16 cellular contexts compared by ENCODE assay signal in the genomic region with DNA sequence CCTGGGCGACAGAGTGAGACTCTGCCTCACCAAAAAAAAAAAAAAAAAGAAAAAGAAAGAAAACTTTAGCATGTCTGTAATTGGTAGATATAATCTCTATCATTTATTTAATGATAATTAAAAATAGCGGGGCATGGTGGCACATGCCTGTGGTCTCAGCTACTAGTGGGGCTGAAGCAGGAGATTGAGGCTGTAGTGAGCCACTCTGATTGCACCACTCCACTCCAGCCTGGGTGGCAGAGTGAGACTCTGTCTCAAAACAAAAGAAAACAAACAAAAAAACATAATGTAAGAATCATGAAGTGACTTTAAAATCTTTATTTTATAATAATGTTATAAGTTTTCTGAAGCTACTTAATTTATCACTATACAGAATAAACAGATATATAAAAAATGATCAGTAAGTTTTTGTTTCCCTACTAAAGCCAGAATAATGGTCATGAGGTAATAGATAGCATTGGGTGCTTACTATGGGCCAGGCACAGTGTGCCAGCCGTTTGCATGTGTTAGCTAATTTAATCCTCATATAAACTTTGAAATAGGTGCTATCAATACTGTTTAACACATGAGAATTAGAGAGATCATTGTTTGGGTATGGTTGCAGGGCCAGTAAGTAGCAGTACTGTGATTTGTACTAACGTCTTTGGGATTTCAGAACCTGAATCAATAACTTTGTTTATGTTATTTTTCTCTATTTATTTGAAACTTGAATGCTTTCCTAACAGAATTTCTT. TPM values are rescaled to one million over a fixed set of nuclear protein-coding genes. Genes with fewer than 3 reads are reported as not detected.
DNase-seq lines count a peak whose midpoint lies in the region; ATAC-seq and TF ChIP-seq lines count a peak whose summit lies in the region.
"Had no signal": no experiment of that assay in that cellular context is flagged by ENCODE, and none has a peak within 500 bp of the region (broad histone marks: within the 10 kb centered on the region; RNA-seq: fewer than 3 reads in every experiment).

No MANE protein-coding gene starts in this region.

- peaks cover 16% of the 10 kb centered on the region for H3K4me1 Mint-ChIP-seq in activated T-helper 2 cell treated with anti-CD3 and anti-CD28 coated beads, Interferon-gamma antibody, Interleukin-2, Interleukin-4, amounts not matched to agents 10 μg/mL and 5 μg/mL and 100 μg/mL, durations not matched to agents 14 hours and 24 hours and 36 hours (ENCODE audit: low read depth)

- ATAC-seq in HG03442 (IDR thresholded peaks at IDR 0.05; ENCODE audit: unreplicated experiment): no peak

- H3K36me3 ChIP-seq in DOHH2 (ENCODE audit: control insufficient read depth, low read length) (peaks cover 3% of the 10 kb centered on the region; the same call in 1 of the 2 replicates), OCI-LY7 (ENCODE audit: insufficient read depth, low read length) (peaks cover 26% of the 10 kb centered on the region), skeletal muscle tissue (ENCODE audit: control insufficient read depth in 3 of 3, insufficient read depth in 3 of 3, low read length in 3 of 3) (no peaks in the 10 kb centered on the region)
- H3K36me3 ChIP-seq: Peyer's patch had no signal

- peaks cover 23% of the 10 kb centered on the region for H3F3A ChIP-seq in DOHH2 (ENCODE audit: control insufficient read depth, insufficient read depth)

- H3K9me2 ChIP-seq in DOHH2 (replicated peaks; ENCODE audit: control insufficient read depth, low read length) (no peaks in the 10 kb centered on the region), OCI-LY7 (ENCODE audit: insufficient read depth, low read length) (no peaks in the 10 kb centered on the region)

- DNase-seq in OCI-LY7 (ENCODE audit: low spot score): no peak
- DNase-seq in fibroblast of pulmonary artery (ENCODE audit: low read depth): peak; percentile 39
- DNase-seq in DMS 273 (lab: John Stamatoyannopoulos, UW; ENCODE audit: unreplicated experiment): no peak
- DNase-seq in ecto neural progenitor cell (ENCODE audit: low spot score): no peak
- DNase-seq in activated T-helper 2 cell treated with anti-CD3 and anti-CD28 coated beads, Interferon-gamma antibody, Interleukin-2, Interleukin-4, amounts not matched to agents 10 μg/mL and 5 μg/mL and 100 μg/mL, durations not matched to agents 14 hours and 24 hours and 36 hours (ENCODE audit: low spot score): no peak
- DNase-seq: anterior cingulate cortex; CD4-positive, alpha-beta T cell; erythroblast; GOT3; NCI-H2029; Peyer's patch; substantia nigra had no signal

- H3K4me1 ChIP-seq in DOHH2 (ENCODE audit: control insufficient read depth, low read length) (peaks cover 45% of the 10 kb centered on the region), OCI-LY7 (ENCODE audit: insufficient read depth, low read length, poor library complexity, severe bottlenecking) (peaks cover 22% of the 10 kb centered on the region), skeletal muscle tissue (ENCODE audit: control insufficient read depth in 3 of 3, insufficient read depth in 3 of 3, low read length in 3 of 3) (peaks cover 0 to 14% (median 5%) of the 10 kb centered on the region in 3 donors)
- H3K4me1 ChIP-seq: Peyer's patch had no signal

- H3K4me3 Mint-ChIP-seq in activated T-helper 2 cell treated with anti-CD3 and anti-CD28 coated beads, Interferon-gamma antibody, Interleukin-2, Interleukin-4, amounts not matched to agents 10 μg/mL and 5 μg/mL and 100 μg/mL, durations not matched to agents 14 hours and 24 hours and 36 hours (ENCODE audit: low read depth): no peak overlapping the region
- H3K4me3 Mint-ChIP-seq: CD4-positive, alpha-beta T cell had no signal

- intact Hi-C loops in OCI-LY7 (cut with micrococcal nuclease; ENCODE audit: unreplicated experiment): no loop called here
- intact Hi-C loops in activated T-helper 2 cell treated with anti-CD3 and anti-CD28 coated beads, Interferon-gamma antibody, Interleukin-2, Interleukin-4, amounts not matched to agents 10 μg/mL and 5 μg/mL and 100 μg/mL, durations not matched to agents 14 hours and 24 hours and 36 hours (cut with micrococcal nuclease): no loop called here

- no peaks in the 10 kb centered on the region for H3K27me3 ChIP-seq in DOHH2 (ENCODE audit: control insufficient read depth, low read length)
- no peaks in the 10 kb centered on the region for H3K27me3 ChIP-seq in skeletal muscle tissue (ENCODE audit: control insufficient read depth in 3 of 3, insufficient read depth in 3 of 3, low read length in 3 of 3)
- H3K27me3 ChIP-seq: Peyer's patch had no signal

- H4K20me1 ChIP-seq in DOHH2 (ENCODE audit: control insufficient read depth, insufficient read depth, low read depth, low read length) (peaks cover 8% of the 10 kb centered on the region; the same call in 1 of the 2 replicates), OCI-LY7 (ENCODE audit: insufficient read depth, low read length) (0 out of 2 replicates have a peak, but pooled peaks cover 11% of the 10 kb centered on the region)

- H3K9ac ChIP-seq in skeletal muscle tissue (ENCODE audit: low read depth in 1 of 3, low read length in 3 of 3): no peak overlapping the region

- no peak for TF ChIP-seq CTCF in DOHH2 (IDR thresholded peaks at IDR 0.05; ENCODE audit: low read depth, low read length, poor library complexity, severe bottlenecking)
- no peak for TF ChIP-seq CTCF in OCI-LY7 (conservative IDR thresholded peaks at IDR 0.05; ENCODE audit: low read length)
- no peak for TF ChIP-seq CTCF in fibroblast of pulmonary artery (IDR thresholded peaks at IDR 0.05; ENCODE audit: low read length, missing control alignments)

- POLR2A ChIA-PET in OCI-LY7 (lab: Charles Lee): interaction anchor here (0.6 to 1.0 kb wide), 4 partner anchors 17 to 67 kb away, joined by 3 to 4 read pairs (median 3); partner anchors contain the start of gene CLIC4

- H3K9me3 Mint-ChIP-seq in activated T-helper 2 cell treated with anti-CD3 and anti-CD28 coated beads, Interferon-gamma antibody, Interleukin-2, Interleukin-4, amounts not matched to agents 10 μg/mL and 5 μg/mL and 100 μg/mL, durations not matched to agents 14 hours and 24 hours and 36 hours: no peaks in the 10 kb centered on the region
- H3K9me3 Mint-ChIP-seq: CD4-positive, alpha-beta T cell had no signal

- H3K36me3 Mint-ChIP-seq in activated T-helper 2 cell treated with anti-CD3 and anti-CD28 coated beads, Interferon-gamma antibody, Interleukin-2, Interleukin-4, amounts not matched to agents 10 μg/mL and 5 μg/mL and 100 μg/mL, durations not matched to agents 14 hours and 24 hours and 36 hours (ENCODE audit: low read depth): peaks cover 3% of the 10 kb centered on the region

- CTCF ChIA-PET in OCI-LY7 (lab: Charles Lee; ENCODE audit: unreplicated experiment): no interaction called here

- H3K27me3 Mint-ChIP-seq in activated T-helper 2 cell treated with anti-CD3 and anti-CD28 coated beads, Interferon-gamma antibody, Interleukin-2, Interleukin-4, amounts not matched to agents 10 μg/mL and 5 μg/mL and 100 μg/mL, durations not matched to agents 14 hours and 24 hours and 36 hours (ENCODE audit: low read depth): peaks cover 2% of the 10 kb centered on the region
- H3K27me3 Mint-ChIP-seq: CD4-positive, alpha-beta T cell had no signal

- H3K27ac Mint-ChIP-seq in activated T-helper 2 cell treated with anti-CD3 and anti-CD28 coated beads, Interferon-gamma antibody, Interleukin-2, Interleukin-4, amounts not matched to agents 10 μg/mL and 5 μg/mL and 100 μg/mL, durations not matched to agents 14 hours and 24 hours and 36 hours: no peak overlapping the region
- H3K27ac Mint-ChIP-seq: CD4-positive, alpha-beta T cell had no signal

- H3K9me3 ChIP-seq in DOHH2 (ENCODE audit: control insufficient read depth, insufficient read depth, low read length) (no peaks in the 10 kb centered on the region), OCI-LY7 (ENCODE audit: low read length) (no peaks in the 10 kb centered on the region), skeletal muscle tissue (ENCODE audit: control insufficient read depth in 3 of 3, low read length in 3 of 3) (no peaks in the 10 kb centered on the region)
- H3K9me3 ChIP-seq: Peyer's patch had no signal

- no TSS peak for BruUV-seq in OCI-LY7 (replicated peaks; lab: Mats Ljungman, UMichigan)

- no peak overlapping the region for H2AFZ ChIP-seq in OCI-LY7 (ENCODE audit: low read length)

- H3K4me3 ChIP-seq in DOHH2 (ENCODE audit: low read length) (no peak overlapping the region), OCI-LY7 (ENCODE audit: low read depth, low read length, poor library complexity, severe bottlenecking) (no peak overlapping the region), fibroblast of pulmonary artery (replicated peaks; ENCODE audit: low read depth, low read length) (no peak overlapping the region), skeletal muscle tissue (ENCODE audit: low read length in 3 of 3) (no peak overlapping the region)
- H3K4me3 ChIP-seq: Peyer's patch had no signal

- peaks cover 91% of the 10 kb centered on the region for H3K79me2 ChIP-seq in DOHH2 (ENCODE audit: control insufficient read depth, low read length)
- H3K79me2 ChIP-seq in OCI-LY7 (ENCODE audit: insufficient read depth, low read depth, low read length): peaks cover 98% of the 10 kb centered on the region

- H3K27ac ChIP-seq in DOHH2 (ENCODE audit: low read depth, low read length) (no peak overlapping the region), OCI-LY7 (ENCODE audit: low read depth, low read length, poor library complexity, severe bottlenecking) (no peak overlapping the region), skeletal muscle tissue (ENCODE audit: low read depth, low read length) (peak overlapping the region; percentile 57)
- H3K27ac ChIP-seq: VCaP had no signal

- H3K4me2 ChIP-seq in DOHH2 (ENCODE audit: low read length): 0 out of 2 replicates have a peak overlapping the region, but pooled peaks have one; percentile 5
- peak overlapping the region; percentile 13; the same call in 1 of the 2 replicates for H3K4me2 ChIP-seq in OCI-LY7 (ENCODE audit: low read length)

RNA-seq across cellular contexts. Expression of gene CLIC4, which starts 23.8 kb away (rescaled TPM):
- total RNA-seq in OCI-LY7 (2014; rRNA removed; shearing (Covaris generic)): 35.5 and 35.7 TPM in 2 replicates
- 113 and 116 TPM in 2 replicates for total RNA-seq in OCI-LY7 (2022)
- 99.2 TPM for total RNA-seq in skeletal muscle tissue
- 17.9 and 18.2 TPM in 2 replicates for total RNA-seq in activated T-helper 2 cell treated with anti-CD3 and anti-CD28 coated beads, Interferon-gamma antibody, Interleukin-2, Interleukin-4, amounts not matched to agents 10 μg/mL and 5 μg/mL and 100 μg/mL, durations not matched to agents 14 hours and 24 hours and 36 hours
